ENCODE assay signal across 8 cellular contexts in genomic region chr6:33578588-33579011, GRCh38. TPM values are rescaled to one million over a fixed set of nuclear protein-coding genes. Genes with fewer than 3 reads are reported as not detected.
DNase-seq lines count a peak whose midpoint lies in the region; ATAC-seq and TF ChIP-seq lines count a peak whose summit lies in the region.

No MANE protein-coding gene starts in this region.

- peak overlapping the region; percentile 96 for H3K27ac Mint-ChIP-seq in activated naive CD8-positive, alpha-beta T cell

- H3K27me3 Mint-ChIP-seq in activated naive CD8-positive, alpha-beta T cell, result no peaks in the 10 kb centered on the region

- peak; percentile 37 for DNase-seq in KBM-7
- no peak for DNase-seq in lower lobe of right lung
- no peak for DNase-seq in vagina (ENCODE audit: extremely low spot score in 2 of 2)
- DNase-seq in DMS114 treated with DMSO at 0.1 percent for 48 hours (lab: John Stamatoyannopoulos, UW; ENCODE audit: unreplicated experiment), result no peak
- DNase-seq in NCI-H1105 (lab: John Stamatoyannopoulos, UW), result no peak

- ATAC-seq in lower lobe of right lung (peak in 1 of 2 donors; percentile 6), GM21717 (IDR thresholded peaks at IDR 0.05; ENCODE audit: unreplicated experiment) (no peak)

- H3K9me3 ChIP-seq in lower lobe of right lung, result no peaks in the 10 kb centered on the region
- H3K9me3 ChIP-seq in vagina, result no peaks in the 10 kb centered on the region

- H3K4me3 ChIP-seq in ACC112 (ENCODE audit: low read depth, low read length), result peak overlapping the region; percentile 94
- peak overlapping the region; percentile 94 for H3K4me3 ChIP-seq in lower lobe of right lung
- peak overlapping the region; percentile 64 to 92 for H3K4me3 ChIP-seq in vagina

- H3K36me3 Mint-ChIP-seq in activated naive CD8-positive, alpha-beta T cell, result peaks cover 2% of the 10 kb centered on the region

- H3K36me3 ChIP-seq in ACC112 (ENCODE audit: insufficient read depth, low read length), result peaks cover 6% of the 10 kb centered on the region; the same call in 1 of the 2 replicates
- H3K36me3 ChIP-seq in lower lobe of right lung, result peaks cover 42% of the 10 kb centered on the region
- H3K36me3 ChIP-seq in vagina, result peaks cover 0 to 24% of the 10 kb centered on the region in 2 donors

- in situ Hi-C loops in KBM-7 (cut with MboI; ENCODE audit: low pct_unique_long_range_greater_than_20kb, low sequenced_read_pairs), result no loop called here

- no peak overlapping the region for H2AFZ ChIP-seq in ACC112 (ENCODE audit: low read length, unreplicated experiment)

- H3K4me1 ChIP-seq in ACC112 (ENCODE audit: control insufficient read depth, insufficient read depth, low read length, unreplicated experiment) (peaks cover 23% of the 10 kb centered on the region), lower lobe of right lung (peaks cover 37% of the 10 kb centered on the region), vagina (peaks cover 39% of the 10 kb centered on the region)

- no peak for TF ChIP-seq POLR2A in vagina (IDR thresholded peaks at IDR 0.05)

- intact Hi-C loops in lower lobe of right lung (cut with DNase I) (no loop called here), vagina (cut with DNase I) (loop anchor here (5.0 kb wide), 1 partner anchor 301 kb away; the partner anchor contains the start of gene B3GALT4)

- H3K4me1 Mint-ChIP-seq in activated naive CD8-positive, alpha-beta T cell (ENCODE audit: low read depth), result peaks cover 19% of the 10 kb centered on the region

- H3K27me3 ChIP-seq in ACC112 (ENCODE audit: insufficient read depth, low read length), result no peaks in the 10 kb centered on the region
- H3K27me3 ChIP-seq in lower lobe of right lung (ENCODE audit: low read depth), result no peaks in the 10 kb centered on the region
- H3K27me3 ChIP-seq in vagina, result no peaks in the 10 kb centered on the region

- H3K27ac ChIP-seq in ACC112 (ENCODE audit: low read depth, low read length) (no peak overlapping the region; the same call in 1 of the 2 replicates), lower lobe of right lung (peak overlapping the region; percentile 89), vagina (peak overlapping the region; percentile 91)

- H3K79me2 ChIP-seq in ACC112 (ENCODE audit: control insufficient read depth, insufficient read depth, low read length, unreplicated experiment), result peaks cover 33% of the 10 kb centered on the region

- TF ChIP-seq CTCF in lower lobe of right lung (IDR thresholded peaks at IDR 0.05), result no peak
- TF ChIP-seq CTCF in vagina (IDR thresholded peaks at IDR 0.05), result no peak

- peak overlapping the region; percentile 95 for H3K4me3 Mint-ChIP-seq in activated naive CD8-positive, alpha-beta T cell

- no peaks in the 10 kb centered on the region for H3K9me3 Mint-ChIP-seq in activated naive CD8-positive, alpha-beta T cell (ENCODE audit: low read depth)

RNA-seq across cellular contexts. Expression of gene BAK1, which starts 1.5 kb away (rescaled TPM):
- total RNA-seq in lower lobe of right lung (22.3 TPM), vagina (19.2 TPM)

RNA-seq across cellular contexts. Expression of gene ITPR3, which starts 42.5 kb away (rescaled TPM):
- total RNA-seq in lower lobe of right lung (74.7 TPM), vagina (50.1 TPM)
